1 cellular context compared by ENCODE assay signal in genomic region chr6:56450882-56451739, GRCh38.
TF ChIP-seq lines count a peak whose summit lies in the region.

No MANE protein-coding gene starts in this region.

TF ChIP-seq in HepG2, 621 proteins besides CTCF, POLR2A, EP300 and RAD21 (continued from another document):
- TF ChIP-seq ZBTB34 (CRISPR knock-in tag; IDR thresholded peaks at IDR 0.05) = no peak
- peak; percentile 78 for TF ChIP-seq PAXIP1 (CRISPR knock-in tag; conservative IDR thresholded peaks at IDR 0.05)
- TF ChIP-seq MAX (IDR thresholded peaks at IDR 0.05) = 0 out of 2 replicates have a peak, but pooled peaks have one; percentile 3
- 0 out of 2 replicates have a peak, but pooled peaks have one; percentile 16 for TF ChIP-seq RARA (CRISPR knock-in tag; IDR thresholded peaks at IDR 0.05)
- TF ChIP-seq SMAD3 (CRISPR knock-in tag; IDR thresholded peaks at IDR 0.05) = 0 out of 2 replicates have a peak, but pooled peaks have one; percentile 17
- peak; percentile 25; the same call in 1 of the 2 replicates for TF ChIP-seq ZNF205 (CRISPR knock-in tag; IDR thresholded peaks at IDR 0.05)
- peak; percentile 63 for TF ChIP-seq HNF4A (CRISPR knock-in tag; IDR thresholded peaks at IDR 0.05)
- TF ChIP-seq KAT8 (CRISPR knock-in tag; IDR thresholded peaks at IDR 0.05) = no peak
- no peak for TF ChIP-seq CAMTA2 (CRISPR knock-in tag; IDR thresholded peaks at IDR 0.05; ENCODE audit: borderline replicate concordance)
- TF ChIP-seq FIP1L1 (IDR thresholded peaks at IDR 0.05; ENCODE audit: borderline replicate concordance, insufficient read depth, low read depth, low read length) = no peak
- TF ChIP-seq ZNF317 (CRISPR knock-in tag; IDR thresholded peaks at IDR 0.05) = peak; percentile 71; the same call in 1 of the 2 replicates
- peak in 1 of 2 experiments; percentile 20; a peak in 1 of 4 replicates for TF ChIP-seq MAFK (conservative IDR thresholded peaks at IDR 0.05 in 1 of 2, IDR thresholded peaks at IDR 0.05 in 1 of 2; ENCODE audit: low read length in 2 of 2)
- TF ChIP-seq SOX6 (IDR thresholded peaks at IDR 0.05) = no peak
- 0 out of 2 replicates have a peak, but pooled peaks have one; percentile 42 for TF ChIP-seq SOX6 (CRISPR knock-in tag; IDR thresholded peaks at IDR 0.05)
- TF ChIP-seq, protein P1, sequence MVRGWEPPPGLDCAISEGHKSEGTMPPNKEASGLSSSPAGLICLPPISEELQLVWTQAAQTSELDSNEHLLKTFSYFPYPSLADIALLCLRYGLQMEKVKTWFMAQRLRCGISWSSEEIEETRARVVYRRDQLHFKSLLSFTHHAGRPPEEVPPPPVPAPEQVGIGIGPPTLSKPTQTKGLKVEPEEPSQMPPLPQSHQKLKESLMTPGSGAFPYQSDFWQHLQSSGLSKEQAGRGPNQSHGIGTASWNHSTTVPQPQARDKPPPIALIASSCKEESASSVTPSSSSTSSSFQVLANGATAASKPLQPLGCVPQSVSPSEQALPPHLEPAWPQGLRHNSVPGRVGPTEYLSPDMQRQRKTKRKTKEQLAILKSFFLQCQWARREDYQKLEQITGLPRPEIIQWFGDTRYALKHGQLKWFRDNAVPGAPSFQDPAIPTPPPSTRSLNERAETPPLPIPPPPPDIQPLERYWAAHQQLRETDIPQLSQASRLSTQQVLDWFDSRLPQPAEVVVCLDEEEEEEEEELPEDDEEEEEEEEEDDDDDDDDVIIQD (CRISPR knock-in tag; IDR thresholded peaks at IDR 0.05; ENCODE audit: low read depth) = peak; percentile 56; the same call in 1 of the 2 replicates
- TF ChIP-seq ASH2L (IDR thresholded peaks at IDR 0.05; ENCODE audit: insufficient read length, low read depth, low read length) = peak; percentile 20
- TF ChIP-seq FOXP1 (IDR thresholded peaks at IDR 0.05) = no peak
- peak; percentile 78 for TF ChIP-seq FOXP1 (CRISPR knock-in tag; IDR thresholded peaks at IDR 0.05)
- no peak for TF ChIP-seq MAFG (CRISPR knock-in tag; IDR thresholded peaks at IDR 0.05)
- TF ChIP-seq FOXP4 (CRISPR knock-in tag; IDR thresholded peaks at IDR 0.05) = peak; percentile 66
- no peak for TF ChIP-seq ZBTB10 (CRISPR knock-in tag; IDR thresholded peaks at IDR 0.05; ENCODE audit: borderline replicate concordance)
- TF ChIP-seq FOXA3 (CRISPR knock-in tag; IDR thresholded peaks at IDR 0.05) = peak; percentile 50
- peak; percentile 17; the same call in 1 of the 2 replicates for TF ChIP-seq ZMYM4 (CRISPR knock-in tag; IDR thresholded peaks at IDR 0.05)
- TF ChIP-seq ZNF605 (CRISPR knock-in tag; IDR thresholded peaks at IDR 0.05) = no peak
- TF ChIP-seq, protein P2, sequence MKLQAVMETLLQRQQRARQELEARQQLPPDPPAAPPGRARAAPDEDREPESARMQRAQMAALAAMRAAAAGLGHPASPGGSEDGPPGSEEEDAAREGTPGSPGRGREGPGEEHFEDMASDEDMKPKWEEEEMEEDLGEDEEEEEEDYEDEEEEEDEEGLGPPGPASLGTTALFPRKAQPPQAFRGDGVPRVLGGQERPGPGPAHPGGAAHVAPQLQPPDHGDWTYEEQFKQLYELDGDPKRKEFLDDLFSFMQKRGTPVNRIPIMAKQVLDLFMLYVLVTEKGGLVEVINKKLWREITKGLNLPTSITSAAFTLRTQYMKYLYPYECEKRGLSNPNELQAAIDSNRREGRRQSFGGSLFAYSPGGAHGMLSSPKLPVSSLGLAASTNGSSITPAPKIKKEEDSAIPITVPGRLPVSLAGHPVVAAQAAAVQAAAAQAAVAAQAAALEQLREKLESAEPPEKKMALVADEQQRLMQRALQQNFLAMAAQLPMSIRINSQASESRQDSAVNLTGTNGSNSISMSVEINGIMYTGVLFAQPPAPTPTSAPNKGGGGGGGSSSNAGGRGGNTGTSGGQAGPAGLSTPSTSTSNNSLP (IDR thresholded peaks at IDR 0.05; ENCODE audit: low read depth, low read length) = 0 out of 2 replicates have a peak, but pooled peaks have one; percentile 43
